Comparison of ENCODE assay signal across 21 cellular contexts in the genomic region with DNA sequence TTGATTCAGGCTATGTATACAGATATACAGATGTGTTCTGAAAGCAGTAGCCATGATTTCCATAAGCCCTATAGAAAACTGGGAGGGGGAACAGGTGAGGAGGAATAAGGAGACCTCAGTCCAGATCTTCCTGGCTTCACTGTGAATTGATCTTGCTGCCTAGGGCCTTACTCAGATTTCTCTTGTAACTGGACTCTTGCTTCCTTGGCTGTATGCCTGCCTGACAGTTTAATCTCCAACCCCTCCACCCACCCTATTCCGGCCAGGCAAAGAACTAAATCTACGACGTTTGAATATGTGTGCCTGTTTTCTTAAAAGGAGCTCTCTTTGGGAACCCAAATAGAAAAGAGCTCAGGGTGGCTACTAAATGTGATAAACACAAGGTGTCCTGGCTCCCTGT.
"Had no signal": no experiment of that assay in that cellular context is flagged by ENCODE, and none has a peak within 500 bp of the region (broad histone marks: within the 10 kb centered on the region; RNA-seq: fewer than 3 reads in every experiment).

No MANE protein-coding gene starts in this region.

- H3K4me3 Mint-ChIP-seq: activated CD8-positive, alpha-beta T cell treated with anti-CD3 and anti-CD28 coated beads, Interleukin-2, amount 10 ng/mL, durations not matched to agents 7 days and 5 days; natural killer cell treated with Interleukin-12 subunit alpha and Interleukin-12 subunit beta and Interleukin-15 and Interleukin-18, amount 100 ng/mL, for 72 hours had no signal

- H3K27ac ChIP-seq: adrenal gland, heart left ventricle, lower lobe of right lung, spleen, testis, vagina, WERI-Rb-1 had no signal

- H3K36me3 ChIP-seq: adrenal gland, heart left ventricle, lower lobe of right lung, spleen, vagina, WERI-Rb-1 had no signal

- H3K27ac Mint-ChIP-seq: activated CD8-positive, alpha-beta T cell treated with anti-CD3 and anti-CD28 coated beads, Interleukin-2, amount 10 ng/mL, durations not matched to agents 7 days and 5 days; activated naive CD4-positive, alpha-beta T cell treated with anti-CD3 and anti-CD28 coated beads, Interleukin-2, amount 50 U/mL, for 72 hours; natural killer cell treated with Interleukin-12 subunit alpha and Interleukin-12 subunit beta and Interleukin-15 and Interleukin-18, amount 100 ng/mL, for 72 hours had no signal

- H3K4me1 ChIP-seq: adrenal gland, heart left ventricle, lower lobe of right lung, spleen, testis, vagina had no signal

- H3K9me3 Mint-ChIP-seq: activated naive CD4-positive, alpha-beta T cell treated with anti-CD3 and anti-CD28 coated beads, Interleukin-2, amount 50 U/mL, for 72 hours; natural killer cell treated with Interleukin-12 subunit alpha and Interleukin-12 subunit beta and Interleukin-15 and Interleukin-18, amount 100 ng/mL, for 72 hours had no signal

- H3K4me3 ChIP-seq: adrenal gland, heart left ventricle, lower lobe of right lung, spleen, testis, vagina had no signal

- ATAC-seq: activated CD8-positive, alpha-beta T cell treated with anti-CD3 and anti-CD28 coated beads, Interleukin-2, amount 10 ng/mL, durations not matched to agents 7 days and 5 days; activated naive CD4-positive, alpha-beta T cell treated with anti-CD3 and anti-CD28 coated beads, Interleukin-2, amount 50 U/mL, for 72 hours; heart left ventricle; lower lobe of right lung; natural killer cell treated with Interleukin-12 subunit alpha and Interleukin-12 subunit beta and Interleukin-15 and Interleukin-18, amount 100 ng/mL, for 72 hours had no signal

- DNase-seq: activated CD4-positive, alpha-beta T cell treated with anti-CD3 and anti-CD28 coated beads for 1 hour; activated CD4-positive, alpha-beta T cell treated with anti-CD3 and anti-CD28 coated beads, Interleukin-2, amount 50 U/mL, for 1 hour; activated CD8-positive, alpha-beta T cell treated with anti-CD3 and anti-CD28 coated beads, Interleukin-2, amount 10 ng/mL, durations not matched to agents 7 days and 5 days; activated T-cell treated with anti-CD3 and anti-CD28 coated beads, Interleukin-2, amount 50 U/mL, for 1 hour; adrenal gland; cerebellar nuclear complex; heart left ventricle; lower lobe of right lung; nucleus accumbens; posterior cingulate gyrus; retina; spleen; stimulated activated CD4-positive, alpha-beta T cell treated with anti-CD3 and anti-CD28 coated beads, Interleukin-4, amount 100 ng/mL, for 1 hour; stimulated activated naive CD4-positive, alpha-beta T cell; T-helper 1 cell; testis; trophoblast cell; WERI-Rb-1 had no signal

- H3K36me3 Mint-ChIP-seq: activated naive CD4-positive, alpha-beta T cell treated with anti-CD3 and anti-CD28 coated beads, Interleukin-2, amount 50 U/mL, for 72 hours; natural killer cell treated with Interleukin-12 subunit alpha and Interleukin-12 subunit beta and Interleukin-15 and Interleukin-18, amount 100 ng/mL, for 72 hours had no signal

- H3K9me3 ChIP-seq: adrenal gland, heart left ventricle, lower lobe of right lung, spleen, testis, vagina had no signal

- H3K27me3 ChIP-seq: testis, vagina had no signal
